20 cellular contexts compared by ENCODE assay signal in genomic region chr7:95927781-95928180, GRCh38.
DNase-seq lines count a peak whose midpoint lies in the region; TF ChIP-seq lines count a peak whose summit lies in the region.
"Had no signal": no experiment of that assay in that cellular context is flagged by ENCODE, and none has a peak within 500 bp of the region (broad histone marks: within the 10 kb centered on the region; RNA-seq: fewer than 3 reads in every experiment).

No MANE protein-coding gene starts in this region.

- H3K27ac ChIP-seq in SJCRH30 (peak overlapping the region; percentile 48), right atrium auricular region (peak overlapping the region; percentile 1 to 22)
- H3K27ac ChIP-seq: lower lobe of right lung had no signal

- no peaks in the 10 kb centered on the region for H3K27me3 ChIP-seq in SJCRH30
- H3K27me3 ChIP-seq in right atrium auricular region: no peaks in the 10 kb centered on the region

- DNase-seq in DMS153 treated with DMSO at 0.1 percent for 48 hours (lab: John Stamatoyannopoulos, UW; ENCODE audit: unreplicated experiment) (peak; percentile 66), SJCRH30 (peak; percentile 59 to 69), right atrium auricular region (ENCODE audit: low spot score) (no peak), activated gamma-delta T cell treated with Interleukin-2 at 50 U/mL for 16 hours (no peak), AML-193 (lab: John Stamatoyannopoulos, UW) (no peak), midbrain (lab: John Stamatoyannopoulos, UW) (no peak)
- peak; percentile 70 for DNase-seq in Jurkat, Clone E6-1 (ENCODE audit: low read depth, low spot score)
- DNase-seq in activated CD8-positive, alpha-beta memory T cell treated with anti-CD3 and anti-CD28 coated beads, Interleukin-2, amount 50 U/mL, for 48 hours: no peak
- DNase-seq: activated CD4-positive, alpha-beta T cell treated with anti-CD3 and anti-CD28 coated beads, Interleukin-2, amount 50 U/mL, for 4 hours; activated effector memory CD4-positive, alpha-beta T cell treated with anti-CD3 and anti-CD28 coated beads, Interleukin-2, amount 50 U/mL, for 16 hours; dermis blood vessel endothelial cell; HCEC 1CT; hippocampal formation; lower lobe of right lung; NCI-H510A treated with DMSO at 0.1 percent for 48 hours; occipital lobe; retina; SIG-M5; stimulated activated CD8-positive, alpha-beta memory T cell treated with anti-CD3 and anti-CD28 coated beads, Interleukin-4, amount 100 ng/mL, for 48 hours; T-helper 17 cell had no signal

- no peak overlapping the region for H3K4me3 ChIP-seq in Jurkat, Clone E6-1 (ENCODE audit: low read length)
- H3K4me3 ChIP-seq in SJCRH30 (no peak overlapping the region), right atrium auricular region (no peak overlapping the region)
- H3K4me3 ChIP-seq: lower lobe of right lung had no signal

- H3K4me1 ChIP-seq in SJCRH30: peaks cover 19% of the 10 kb centered on the region
- H3K4me1 ChIP-seq in right atrium auricular region: peaks cover 0 to 11% of the 10 kb centered on the region in 2 donors
- H3K4me1 ChIP-seq: lower lobe of right lung had no signal

- H3K36me3 ChIP-seq in SJCRH30: no peaks in the 10 kb centered on the region
- H3K36me3 ChIP-seq in right atrium auricular region: no peaks in the 10 kb centered on the region
- H3K36me3 ChIP-seq: lower lobe of right lung had no signal

- no peak for TF ChIP-seq CTCF in right atrium auricular region (IDR thresholded peaks at IDR 0.05)

- H3K9me3 ChIP-seq in SJCRH30 (replicated peaks): no peaks in the 10 kb centered on the region
- no peaks in the 10 kb centered on the region for H3K9me3 ChIP-seq in right atrium auricular region
- H3K9me3 ChIP-seq: lower lobe of right lung had no signal

Comparison
In these comparisons a context has a peak if more than half of its experiments do, and no peak if none do; other contexts are left out.
1. DNase-seq: peak in DMS153 treated with DMSO at 0.1 percent for 48 hours (single experiment), Jurkat, Clone E6-1 (single experiment) and SJCRH30 (2 of 2); none in right atrium auricular region (single experiment), activated CD8-positive, alpha-beta memory T cell treated with anti-CD3 and anti-CD28 coated beads, Interleukin-2, amount 50 U/mL, for 48 hours (single experiment), activated gamma-delta T cell treated with Interleukin-2 at 50 U/mL for 16 hours (single experiment), AML-193 (0 of 2) and midbrain (single experiment).